Comparison of ENCODE assay signal across 9 cellular contexts in genomic region chr5:95923918-95924559, GRCh38. TPM values are rescaled to one million over a fixed set of nuclear protein-coding genes. Genes with fewer than 3 reads are reported as not detected.
DNase-seq lines count a peak whose midpoint lies in the region; ATAC-seq and TF ChIP-seq lines count a peak whose summit lies in the region.
"Had no signal": no experiment of that assay in that cellular context is flagged by ENCODE, and none has a peak within 500 bp of the region (broad histone marks: within the 10 kb centered on the region; RNA-seq: fewer than 3 reads in every experiment).

No MANE protein-coding gene starts in this region.

- H3K36me3 Mint-ChIP-seq in GM23338 (ENCODE audit: low read depth): peaks cover 3% of the 10 kb centered on the region; the same call in 1 of the 3 replicates

- H3K79me2 ChIP-seq in GM23338 (replicated peaks; ENCODE audit: insufficient read depth): peaks cover 3% of the 10 kb centered on the region; the same call in 1 of the 2 replicates

- H2AFZ ChIP-seq in GM23338: no peak overlapping the region

- H3K4me3 Mint-ChIP-seq in GM23338: no peak overlapping the region

- H3F3A ChIP-seq in GM23338 (replicated peaks; ENCODE audit: low read depth): no peaks in the 10 kb centered on the region; the same call in 1 of the 2 replicates

- no peak for TF ChIP-seq CTCF in choroid plexus epithelial cell (conservative IDR thresholded peaks at IDR 0.05; ENCODE audit: low read depth, low read length)
- TF ChIP-seq CTCF in GM23338 (conservative IDR thresholded peaks at IDR 0.05; ENCODE audit: low read depth in 2 of 2): no peak

- peak; percentile 46 for ATAC-seq in GM18502 (IDR thresholded peaks at IDR 0.05; ENCODE audit: poor library complexity, unreplicated experiment)
- ATAC-seq in GM21529 (IDR thresholded peaks at IDR 0.05; ENCODE audit: unreplicated experiment): peak; percentile 40
- ATAC-seq in HG03520 (IDR thresholded peaks at IDR 0.05; ENCODE audit: unreplicated experiment): peak; percentile 39
- ATAC-seq in GM21717 (IDR thresholded peaks at IDR 0.05; ENCODE audit: unreplicated experiment): no peak
- no peak for ATAC-seq in GM23338

- peaks cover 2% of the 10 kb centered on the region; the same call in 2 of the 3 replicates for H3K9me3 Mint-ChIP-seq in GM23338

- no peaks in the 10 kb centered on the region for H3K36me3 ChIP-seq in GM23338 (ENCODE audit: insufficient read depth)
- H3K36me3 ChIP-seq: adrenal gland had no signal

- DNase-seq in choroid plexus epithelial cell (ENCODE audit: low read depth) (peak; percentile 69), hippocampal formation (lab: John Stamatoyannopoulos, UW) (no peak), GM23338 (ENCODE audit: low spot score) (no peak), NCI-H1694 (lab: John Stamatoyannopoulos, UW) (no peak)

- no peaks in the 10 kb centered on the region for H3K9me2 ChIP-seq in GM23338 (ENCODE audit: insufficient read depth)

- H3K4me1 ChIP-seq in GM23338 (ENCODE audit: insufficient read depth): no peaks in the 10 kb centered on the region; the same call in 1 of the 2 replicates
- H3K4me1 ChIP-seq: adrenal gland had no signal

- H3K27ac ChIP-seq in GM23338 (ENCODE audit: low read depth): no peak overlapping the region
- H3K27ac ChIP-seq: adrenal gland had no signal

- peaks cover 4% of the 10 kb centered on the region for H3K27me3 Mint-ChIP-seq in GM23338 (ENCODE audit: insufficient read depth, low read depth, poor library complexity)

- H3K4me1 Mint-ChIP-seq in GM23338: peaks cover 8% of the 10 kb centered on the region

- no peak overlapping the region for H3K27ac Mint-ChIP-seq in GM23338

- no peak overlapping the region for H3K4me2 ChIP-seq in GM23338

- no peaks in the 10 kb centered on the region for H3K27me3 ChIP-seq in GM23338 (ENCODE audit: insufficient read depth)
- H3K27me3 ChIP-seq: adrenal gland had no signal

- H3K4me3 ChIP-seq in choroid plexus epithelial cell (ENCODE audit: low read depth, low read length) (no peak overlapping the region), GM23338 (no peak overlapping the region)
- H3K4me3 ChIP-seq: adrenal gland had no signal

- H4K20me1 ChIP-seq in GM23338 (replicated peaks; ENCODE audit: insufficient read depth): no peaks in the 10 kb centered on the region

TF ChIP-seq in GM23338, 12 proteins besides CTCF, POLR2A, EP300 and RAD21:
- no peak for TF ChIP-seq EZH2 (IDR thresholded peaks at IDR 0.05; ENCODE audit: low read depth, unreplicated experiment)
- no peak for TF ChIP-seq ZNF331 (CRISPR knock-in tag; IDR thresholded peaks at IDR 0.05; ENCODE audit: low read depth)
- TF ChIP-seq NANOG (IDR thresholded peaks at IDR 0.05; ENCODE audit: borderline replicate concordance): no peak
- TF ChIP-seq CREB1 (CRISPR knock-in tag; IDR thresholded peaks at IDR 0.05; ENCODE audit: low read depth): no peak

RNA-seq across cellular contexts. Expression of gene ELL2, which starts 37.6 kb away (rescaled TPM):
- 17.7 and 32.6 TPM in 2 replicates for total RNA-seq in GM23338 (2014; rRNA removed; shearing (Covaris generic))
- 5.8 and 7.4 TPM in 2 replicates for polyA plus RNA-seq in GM23338 (2016; fragmentation: Nextera tagmentation; extraction: Ambion mirVana)

Comparison
In these comparisons a context has a peak if more than half of its experiments do, and no peak if none do; other contexts are left out.
1. ATAC-seq: peak in GM18502 (single experiment), GM21529 (single experiment) and HG03520 (single experiment); none in GM21717 (single experiment) and GM23338 (single experiment).